15 cellular contexts compared by ENCODE assay signal in genomic region chr1:100795646-100795985, GRCh38.
DNase-seq lines count a peak whose midpoint lies in the region; ATAC-seq and TF ChIP-seq lines count a peak whose summit lies in the region.
"Had no signal": no experiment of that assay in that cellular context is flagged by ENCODE, and none has a peak within 500 bp of the region (broad histone marks: within the 10 kb centered on the region; RNA-seq: fewer than 3 reads in every experiment).

No MANE protein-coding gene starts in this region.

- H3K9ac ChIP-seq in endodermal cell (ENCODE audit: extremely low read depth, low read length, poor library complexity, severe bottlenecking), result no peak overlapping the region

- H3K4me3 Mint-ChIP-seq in endodermal cell (no peak overlapping the region), nephron (no peak overlapping the region)
- H3K4me3 Mint-ChIP-seq: CD14-positive monocyte; CD8-positive, alpha-beta T cell had no signal

- H3K36me3 Mint-ChIP-seq in endodermal cell (ENCODE audit: low read depth) (no peaks in the 10 kb centered on the region), nephron (ENCODE audit: low read depth) (no peaks in the 10 kb centered on the region)
- H3K36me3 Mint-ChIP-seq: CD14-positive monocyte; CD8-positive, alpha-beta T cell had no signal

- no peak for TF ChIP-seq CTCF in cardiac muscle cell (IDR thresholded peaks at IDR 0.05; ENCODE audit: low read depth, low read length)
- no peak for TF ChIP-seq CTCF in endodermal cell (conservative IDR thresholded peaks at IDR 0.05)
- no peak for TF ChIP-seq CTCF in nephron (IDR thresholded peaks at IDR 0.05; ENCODE audit: unreplicated experiment in 3 of 3)
- no peak for TF ChIP-seq CTCF in lower lobe of right lung (IDR thresholded peaks at IDR 0.05)

- H3K27me3 Mint-ChIP-seq in endodermal cell (ENCODE audit: insufficient read depth) (no peaks in the 10 kb centered on the region), nephron (ENCODE audit: low read depth) (peaks cover 5% of the 10 kb centered on the region)

- H3K27ac ChIP-seq in cardiac muscle cell, result peak overlapping the region; percentile 92
- H3K27ac ChIP-seq in endodermal cell (ENCODE audit: low read depth, low read length), result peak overlapping the region; percentile 16
- no peak overlapping the region for H3K27ac ChIP-seq in lower lobe of right lung
- H3K27ac ChIP-seq: 22Rv1 had no signal

- no peak for ATAC-seq in left cardiac atrium
- ATAC-seq in lower lobe of right lung, result no peak
- no peak for ATAC-seq in HG03108 (IDR thresholded peaks at IDR 0.05; ENCODE audit: unreplicated experiment)
- ATAC-seq: CD8-positive, alpha-beta T cell; HCT116 had no signal

- peaks cover 4% of the 10 kb centered on the region for H3K4me1 Mint-ChIP-seq in endodermal cell
- peaks cover 15% of the 10 kb centered on the region for H3K4me1 Mint-ChIP-seq in nephron

- intact Hi-C loops in left cardiac atrium (cut with DNase I) (no loop called here), lower lobe of right lung (cut with DNase I) (no loop called here)

- H3K4me3 ChIP-seq in cardiac muscle cell, result no peak overlapping the region
- H3K4me3 ChIP-seq in endodermal cell (ENCODE audit: low read length), result no peak overlapping the region
- H3K4me3 ChIP-seq in lower lobe of right lung, result no peak overlapping the region

- H3K9me3 ChIP-seq in cardiac muscle cell (ENCODE audit: low read depth) (no peaks in the 10 kb centered on the region), endodermal cell (ENCODE audit: control insufficient read depth, low read length) (peaks cover 17% of the 10 kb centered on the region), lower lobe of right lung (no peaks in the 10 kb centered on the region)
- H3K9me3 ChIP-seq: Caco-2 had no signal

- 65 to 90% methylated on average over 3 of the region's 3 CpGs for WGBS in endodermal cell (ENCODE audit: insufficient coverage in 1 of 2, insufficient read length in 1 of 2), 2 experiments

- peaks cover 4% of the 10 kb centered on the region for H3K9me3 Mint-ChIP-seq in endodermal cell
- H3K9me3 Mint-ChIP-seq in nephron, result peaks cover 4% of the 10 kb centered on the region

- DNase-seq in NCI-H524 (lab: John Stamatoyannopoulos, UW) (peak; percentile 90 to 94), NCI-H524 treated with DMSO at 0.1 percent for 48 hours (lab: John Stamatoyannopoulos, UW) (no peak), cardiac muscle cell (ENCODE audit: low read depth in 1 of 2, low spot score in 1 of 2) (peak in 1 of 2 donors; percentile 84), left cardiac atrium (no peak), endodermal cell (no peak), lower lobe of right lung (no peak)
- DNase-seq: Caco-2; CD8-positive, alpha-beta T cell; DND-41; GDM1 had no signal

- H3K27me3 ChIP-seq in cardiac muscle cell, result no peaks in the 10 kb centered on the region
- no peaks in the 10 kb centered on the region for H3K27me3 ChIP-seq in endodermal cell (ENCODE audit: control insufficient read depth, insufficient read depth, low read length, poor library complexity, severe bottlenecking)
- no peaks in the 10 kb centered on the region for H3K27me3 ChIP-seq in lower lobe of right lung (ENCODE audit: low read depth)

- H3K36me3 ChIP-seq in cardiac muscle cell (no peaks in the 10 kb centered on the region), endodermal cell (ENCODE audit: control insufficient read depth, insufficient read depth, low read length) (no peaks in the 10 kb centered on the region), lower lobe of right lung (no peaks in the 10 kb centered on the region)

- H3K4me1 ChIP-seq in cardiac muscle cell (ENCODE audit: low read depth) (peaks cover 31% of the 10 kb centered on the region), endodermal cell (ENCODE audit: control insufficient read depth, insufficient read depth, low read length) (no peaks in the 10 kb centered on the region), lower lobe of right lung (no peaks in the 10 kb centered on the region)

- H3K27ac Mint-ChIP-seq in endodermal cell (no peak overlapping the region), nephron (peak overlapping the region; percentile 34 to 80 (median 76))
- H3K27ac Mint-ChIP-seq: CD14-positive monocyte; CD8-positive, alpha-beta T cell had no signal

Comparison
In these comparisons a context has a peak if more than half of its experiments do, and no peak if none do; other contexts are left out.
1. DNase-seq: peak in NCI-H524 (2 of 2); none in NCI-H524 treated with DMSO at 0.1 percent for 48 hours (single experiment), left cardiac atrium (single experiment), endodermal cell (single experiment) and lower lobe of right lung (single experiment).